ENCODE assay signal across 23 cellular contexts in the genomic region with DNA sequence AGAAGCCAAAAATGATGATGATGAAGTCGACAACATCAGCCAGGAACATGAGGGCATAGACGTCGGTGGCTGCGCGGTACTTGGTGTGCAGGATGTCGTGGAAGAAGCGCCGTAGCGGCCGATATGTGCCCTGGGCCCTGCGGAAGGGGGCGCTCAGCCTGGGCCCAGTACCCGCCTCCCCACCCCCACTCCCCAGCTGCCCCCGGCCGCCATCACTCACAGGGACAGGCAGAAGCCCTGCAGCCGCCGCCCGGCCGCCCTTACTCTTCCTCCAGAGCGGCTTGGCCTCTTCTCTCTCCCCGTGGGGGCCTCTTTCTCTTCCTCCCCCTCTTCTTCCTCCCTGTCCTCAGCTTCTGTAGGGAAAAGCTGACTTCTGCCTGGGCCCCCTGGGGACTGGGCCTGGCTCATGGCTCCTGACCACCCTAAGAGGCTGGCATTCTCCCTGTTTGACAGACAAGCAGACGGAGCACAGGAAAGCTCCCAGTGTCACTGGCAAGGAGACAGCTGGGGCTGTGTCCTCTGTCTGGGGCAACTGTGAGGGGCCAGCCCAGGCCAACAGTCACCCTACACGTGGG. TPM values are rescaled to one million over a fixed set of nuclear protein-coding genes. Genes with fewer than 3 reads are reported as not detected.
"Had no signal": no experiment of that assay in that cellular context is flagged by ENCODE, and none has a peak within 500 bp of the region (broad histone marks: within the 10 kb centered on the region; RNA-seq: fewer than 3 reads in every experiment).

No MANE protein-coding gene starts in this region.

- ATAC-seq: activated CD8-positive, alpha-beta memory T cell treated with anti-CD3 and anti-CD28 coated beads, Interleukin-2, amount 10 ng/mL, durations not matched to agents 7 days and 5 days; activated CD8-positive, alpha-beta T cell treated with anti-CD3 and anti-CD28 coated beads for 36 hours; naive thymus-derived CD8-positive, alpha-beta T cell; right cardiac atrium had no signal

- H3K27me3 ChIP-seq: testis, vagina had no signal

- H3K4me1 Mint-ChIP-seq: activated B cell treated with CpG ODN at 0.5 μM for 24 hours; mesothelial cell of epicardium; naive thymus-derived CD8-positive, alpha-beta T cell had no signal

- H3K27ac ChIP-seq: parathyroid adenoma, testis, vagina had no signal

- H2AFZ ChIP-seq: parathyroid adenoma had no signal

- FAIRE-seq: astrocyte, colon, kidney had no signal

- H3K9me3 Mint-ChIP-seq: activated B cell treated with CpG ODN at 0.5 μM for 24 hours; activated CD8-positive, alpha-beta T cell treated with anti-CD3 and anti-CD28 coated beads for 36 hours; activated T-helper 2 cell treated with anti-CD3 and anti-CD28 coated beads, Interferon-gamma antibody, Interleukin-2, Interleukin-4, amounts not matched to agents 10 μg/mL and 5 μg/mL and 100 μg/mL, durations not matched to agents 14 hours and 24 hours and 36 hours; mesothelial cell of epicardium; naive thymus-derived CD8-positive, alpha-beta T cell; type B pancreatic cell had no signal

- H3K4me1 ChIP-seq: parathyroid adenoma, testis, vagina had no signal

- H3K27me3 Mint-ChIP-seq: activated B cell treated with CpG ODN at 0.5 μM for 24 hours; activated CD8-positive, alpha-beta memory T cell treated with anti-CD3 and anti-CD28 coated beads, Interleukin-2, amount 10 ng/mL, durations not matched to agents 7 days and 5 days; activated CD8-positive, alpha-beta T cell treated with anti-CD3 and anti-CD28 coated beads for 36 hours; naive thymus-derived CD8-positive, alpha-beta T cell; type B pancreatic cell had no signal

- H3K36me3 Mint-ChIP-seq: type B pancreatic cell had no signal

- H3K4me3 ChIP-seq: lung, testis, vagina had no signal

- DNase-seq: activated B cell treated with CpG ODN at 0.5 μM for 24 hours; activated CD4-positive, alpha-beta T cell treated with anti-CD3 and anti-CD28 coated beads for 4 hours; activated CD8-positive, alpha-beta memory T cell treated with anti-CD3 and anti-CD28 coated beads, Interleukin-2, amount 10 ng/mL, durations not matched to agents 7 days and 5 days; activated CD8-positive, alpha-beta T cell treated with anti-CD3 and anti-CD28 coated beads for 36 hours; activated naive CD4-positive, alpha-beta T cell; central memory CD4-positive, alpha-beta T cell; effector memory CD4-positive, alpha-beta T cell; foreskin melanocyte; kidney; naive thymus-derived CD8-positive, alpha-beta T cell; right cardiac atrium; stimulated activated CD4-positive, alpha-beta T cell treated with anti-CD3 and anti-CD28 coated beads, Interleukin-12 subunit alpha, Interleukin-12 subunit beta, amount 100 ng/mL, for 4 hours; stimulated activated CD4-positive, alpha-beta T cell treated with anti-CD3 and anti-CD28 coated beads, Interleukin-4, amount 100 ng/mL, for 4 hours; T-helper 1 cell; testis had no signal

- H3K9ac ChIP-seq: parathyroid adenoma had no signal

- H3K4me3 Mint-ChIP-seq: activated B cell treated with CpG ODN at 0.5 μM for 24 hours; activated CD8-positive, alpha-beta memory T cell treated with anti-CD3 and anti-CD28 coated beads, Interleukin-2, amount 10 ng/mL, durations not matched to agents 7 days and 5 days; activated CD8-positive, alpha-beta T cell treated with anti-CD3 and anti-CD28 coated beads for 36 hours; mesothelial cell of epicardium; naive thymus-derived CD8-positive, alpha-beta T cell; type B pancreatic cell had no signal

- H3K9me3 ChIP-seq: testis, vagina had no signal

- H3K27ac Mint-ChIP-seq: activated B cell treated with CpG ODN at 0.5 μM for 24 hours; activated CD8-positive, alpha-beta memory T cell treated with anti-CD3 and anti-CD28 coated beads, Interleukin-2, amount 10 ng/mL, durations not matched to agents 7 days and 5 days; activated CD8-positive, alpha-beta T cell treated with anti-CD3 and anti-CD28 coated beads for 36 hours; activated T-helper 2 cell treated with anti-CD3 and anti-CD28 coated beads, Interferon-gamma antibody, Interleukin-2, Interleukin-4, amounts not matched to agents 10 μg/mL and 5 μg/mL and 100 μg/mL, durations not matched to agents 14 hours and 24 hours and 36 hours; mesothelial cell of epicardium; naive thymus-derived CD8-positive, alpha-beta T cell; type B pancreatic cell had no signal

RNA-seq across cellular contexts. Expression of gene SNAI3, which starts 34.2 kb away (rescaled TPM):
- total RNA-seq: vagina had no signal
